ENCODE assay signal across 8 cellular contexts in genomic region chr18:59070181-59070912, GRCh38.
A peak's percentile ranks its signal among the peaks of the same experiment; 100 is the strongest.
DNase-seq lines count a peak whose midpoint lies in the region; ATAC-seq and TF ChIP-seq lines count a peak whose summit lies in the region.

No MANE protein-coding gene starts in this region.

- H3K36me3 Mint-ChIP-seq in activated CD4-positive, alpha-beta T cell treated with anti-CD3 and anti-CD28 coated beads, Interleukin-2, amount 10 ng/mL, durations not matched to agents 24 days and 14 days (ENCODE audit: low read depth), result no peaks in the 10 kb centered on the region

- peaks cover 7% of the 10 kb centered on the region for H3K27me3 Mint-ChIP-seq in activated CD4-positive, alpha-beta T cell treated with anti-CD3 and anti-CD28 coated beads, Interleukin-2, amount 10 ng/mL, durations not matched to agents 24 days and 14 days

- no peaks in the 10 kb centered on the region for H3K4me1 ChIP-seq in right lobe of liver

- peak; percentile 78 to 85 (median 82) for TF ChIP-seq CTCF in right lobe of liver (IDR thresholded peaks at IDR 0.05)

- no peak overlapping the region for H3K4me3 Mint-ChIP-seq in activated CD4-positive, alpha-beta T cell treated with anti-CD3 and anti-CD28 coated beads, Interleukin-2, amount 10 ng/mL, durations not matched to agents 24 days and 14 days

- no peaks in the 10 kb centered on the region for H3K27me3 ChIP-seq in right lobe of liver

- H3K27ac Mint-ChIP-seq in activated CD4-positive, alpha-beta T cell treated with anti-CD3 and anti-CD28 coated beads, Interleukin-2, amount 10 ng/mL, durations not matched to agents 24 days and 14 days, result no peak overlapping the region

- no peaks in the 10 kb centered on the region for H3K36me3 ChIP-seq in right lobe of liver

- no peaks in the 10 kb centered on the region for H3K4me1 Mint-ChIP-seq in activated CD4-positive, alpha-beta T cell treated with anti-CD3 and anti-CD28 coated beads, Interleukin-2, amount 10 ng/mL, durations not matched to agents 24 days and 14 days

- intact Hi-C loops in activated CD4-positive, alpha-beta T cell treated with anti-CD3 and anti-CD28 coated beads, Interleukin-2, amount 10 ng/mL, durations not matched to agents 24 days and 14 days (cut with micrococcal nuclease), result loop anchor here (1.0 kb wide), 2 partner anchors 289 to 302 kb away; no protein-coding TSS in a partner anchor
- intact Hi-C loops in right lobe of liver (cut with DNase I), result no loop called here

- no peak overlapping the region for H3K4me3 ChIP-seq in right lobe of liver

- DNase-seq in NCI-H2107 (lab: John Stamatoyannopoulos, UW) (peak; percentile 52), NCI-H2107 treated with DMSO at 0.1 percent for 48 hours (lab: John Stamatoyannopoulos, UW; ENCODE audit: unreplicated experiment) (no peak), NCI-H526 (lab: John Stamatoyannopoulos, UW) (peak; percentile 52 to 89), dedifferentiated amniotic fluid mesenchymal stem cell (ENCODE audit: extremely low spot score) (peak; percentile 76), right lobe of liver (peak; percentile 77 to 79 (median 79))
- peak; percentile 91 for DNase-seq in activated CD4-positive, alpha-beta T cell treated with anti-CD3 and anti-CD28 coated beads, Interleukin-2, amount 10 ng/mL, durations not matched to agents 24 days and 14 days
- peak; percentile 47 to 70 (median 63) for DNase-seq in stimulated activated CD4-positive, alpha-beta T cell treated with anti-CD3 and anti-CD28 coated beads, TNF-alpha, amount 100 ng/mL, for 4 hours (ENCODE audit: low read depth in 3 of 3)

- no peak overlapping the region for H3K27ac ChIP-seq in right lobe of liver

- WGBS in right lobe of liver (ENCODE audit: insufficient coverage, low coverage, low lambda C conversion rate, missing lambda C conversion rate), result 46% methylated on average over 7 of the region's 19 CpGs

- ATAC-seq in HG03108 (IDR thresholded peaks at IDR 0.05; ENCODE audit: unreplicated experiment) (peak; percentile 51), right lobe of liver (peak; percentile 91 to 97 (median 94))

- no peak for TF ChIP-seq POLR2A in right lobe of liver (IDR thresholded peaks at IDR 0.05)

- H3K9me3 Mint-ChIP-seq in activated CD4-positive, alpha-beta T cell treated with anti-CD3 and anti-CD28 coated beads, Interleukin-2, amount 10 ng/mL, durations not matched to agents 24 days and 14 days, result no peaks in the 10 kb centered on the region

- no peaks in the 10 kb centered on the region for H3K9me3 ChIP-seq in right lobe of liver
